Comparison of ENCODE assay signal across 17 cellular contexts in genomic region chr9:97987490-97987889, GRCh38. TPM values are rescaled to one million over a fixed set of nuclear protein-coding genes. Genes with fewer than 3 reads are reported as not detected.
DNase-seq lines count a peak whose midpoint lies in the region; ATAC-seq and TF ChIP-seq lines count a peak whose summit lies in the region.
"Had no signal": no experiment of that assay in that cellular context is flagged by ENCODE, and none has a peak within 500 bp of the region (broad histone marks: within the 10 kb centered on the region; RNA-seq: fewer than 3 reads in every experiment).

No MANE protein-coding gene starts in this region.

- no peak for DNase-seq in activated CD4-positive, alpha-beta memory T cell treated with anti-CD3 and anti-CD28 coated beads for 36 hours
- DNase-seq in activated CD4-positive, alpha-beta memory T cell treated with anti-CD3 and anti-CD28 coated beads, Interleukin-2, amount 10 ng/mL, durations not matched to agents 7 days and 5 days: no peak
- DNase-seq in GM23248 (no peak), neural crest cell (ENCODE audit: low read depth, low spot score) (no peak), NCI-H1048 (lab: John Stamatoyannopoulos, UW) (no peak)
- no peak for DNase-seq in T-helper 2 cell treated with Interferon-gamma antibody and Interleukin-4, amounts not matched to agents 5 μg/mL and 100 μg/mL, for 36 hours (ENCODE audit: low spot score)
- DNase-seq in activated T-helper 2 cell treated with anti-CD3 and anti-CD28 coated beads, Interferon-gamma antibody, Interleukin-2, Interleukin-4, amounts not matched to agents 10 μg/mL and 5 μg/mL and 100 μg/mL, durations not matched to agents 14 hours and 24 hours and 36 hours (ENCODE audit: low spot score): no peak
- DNase-seq: foreskin fibroblast; NCI-H187 treated with DMSO at 0.1 percent for 48 hours; NCI-H526 treated with DMSO at 0.1 percent for 48 hours; right cardiac atrium; stimulated activated CD4-positive, alpha-beta T cell treated with anti-CD3 and anti-CD28 coated beads, Interleukin-4, amount 100 ng/mL, for 24 hours; uterus had no signal

- intact Hi-C loops in activated CD4-positive, alpha-beta memory T cell treated with anti-CD3 and anti-CD28 coated beads for 36 hours (cut with micrococcal nuclease): loop anchor here (5.0 kb wide), 2 partner anchors 80 to 290 kb away; partner anchors contain the start of gene XPA
- intact Hi-C loops in activated T-helper 2 cell treated with anti-CD3 and anti-CD28 coated beads, Interferon-gamma antibody, Interleukin-2, Interleukin-4, amounts not matched to agents 10 μg/mL and 5 μg/mL and 100 μg/mL, durations not matched to agents 14 hours and 24 hours and 36 hours (cut with micrococcal nuclease): loop anchor here (5.0 kb wide), 1 partner anchor 60 kb away; no protein-coding TSS in a partner anchor

- peaks cover 62% of the 10 kb centered on the region for H3K4me1 Mint-ChIP-seq in activated CD4-positive, alpha-beta memory T cell treated with anti-CD3 and anti-CD28 coated beads for 36 hours (ENCODE audit: low read depth)
- peaks cover 69% of the 10 kb centered on the region for H3K4me1 Mint-ChIP-seq in activated CD4-positive, alpha-beta memory T cell treated with anti-CD3 and anti-CD28 coated beads, Interleukin-2, amount 10 ng/mL, durations not matched to agents 7 days and 5 days
- peaks cover 52% of the 10 kb centered on the region for H3K4me1 Mint-ChIP-seq in T-helper 2 cell treated with Interferon-gamma antibody and Interleukin-4, amounts not matched to agents 5 μg/mL and 100 μg/mL, for 36 hours (ENCODE audit: low read depth)
- H3K4me1 Mint-ChIP-seq in neural crest cell: peaks cover 37% of the 10 kb centered on the region
- peaks cover 55% of the 10 kb centered on the region for H3K4me1 Mint-ChIP-seq in activated T-helper 2 cell treated with anti-CD3 and anti-CD28 coated beads, Interferon-gamma antibody, Interleukin-2, Interleukin-4, amounts not matched to agents 10 μg/mL and 5 μg/mL and 100 μg/mL, durations not matched to agents 14 hours and 24 hours and 36 hours (ENCODE audit: low read depth)

- no peaks in the 10 kb centered on the region for H3K9me3 ChIP-seq in GM23248 (ENCODE audit: low read depth)
- H3K9me3 ChIP-seq: uterus had no signal

- no peak overlapping the region for H3K9ac ChIP-seq in GM23248

- H3K4me1 ChIP-seq in GM23248 (ENCODE audit: insufficient read depth): peaks cover 34% of the 10 kb centered on the region

- peaks cover 79% of the 10 kb centered on the region for H3K79me2 ChIP-seq in GM23248 (ENCODE audit: insufficient read depth)

- H3K36me3 Mint-ChIP-seq in activated CD4-positive, alpha-beta memory T cell treated with anti-CD3 and anti-CD28 coated beads for 36 hours: peaks cover 3% of the 10 kb centered on the region
- H3K36me3 Mint-ChIP-seq in activated CD4-positive, alpha-beta memory T cell treated with anti-CD3 and anti-CD28 coated beads, Interleukin-2, amount 10 ng/mL, durations not matched to agents 7 days and 5 days (ENCODE audit: low read depth): peaks cover 16% of the 10 kb centered on the region
- peaks cover 6% of the 10 kb centered on the region for H3K36me3 Mint-ChIP-seq in T-helper 2 cell treated with Interferon-gamma antibody and Interleukin-4, amounts not matched to agents 5 μg/mL and 100 μg/mL, for 36 hours (ENCODE audit: low read depth)
- H3K36me3 Mint-ChIP-seq in neural crest cell (ENCODE audit: low read depth): no peaks in the 10 kb centered on the region
- peaks cover 29% of the 10 kb centered on the region for H3K36me3 Mint-ChIP-seq in activated T-helper 2 cell treated with anti-CD3 and anti-CD28 coated beads, Interferon-gamma antibody, Interleukin-2, Interleukin-4, amounts not matched to agents 10 μg/mL and 5 μg/mL and 100 μg/mL, durations not matched to agents 14 hours and 24 hours and 36 hours (ENCODE audit: low read depth)

- 91 to 95% methylated on average over 5 of the region's 5 CpGs for WGBS in GM23248 (ENCODE audit: low coverage in 1 of 2, low lambda C conversion rate in 2 of 2, missing lambda C conversion rate in 2 of 2), 2 experiments

- no peaks in the 10 kb centered on the region for H3K36me3 ChIP-seq in GM23248 (ENCODE audit: low read depth)
- H3K36me3 ChIP-seq: uterus had no signal

- H3K9me3 Mint-ChIP-seq in activated CD4-positive, alpha-beta memory T cell treated with anti-CD3 and anti-CD28 coated beads for 36 hours: no peaks in the 10 kb centered on the region
- H3K9me3 Mint-ChIP-seq in activated CD4-positive, alpha-beta memory T cell treated with anti-CD3 and anti-CD28 coated beads, Interleukin-2, amount 10 ng/mL, durations not matched to agents 7 days and 5 days: no peaks in the 10 kb centered on the region
- no peaks in the 10 kb centered on the region for H3K9me3 Mint-ChIP-seq in T-helper 2 cell treated with Interferon-gamma antibody and Interleukin-4, amounts not matched to agents 5 μg/mL and 100 μg/mL, for 36 hours
- no peaks in the 10 kb centered on the region for H3K9me3 Mint-ChIP-seq in neural crest cell
- no peaks in the 10 kb centered on the region for H3K9me3 Mint-ChIP-seq in activated T-helper 2 cell treated with anti-CD3 and anti-CD28 coated beads, Interferon-gamma antibody, Interleukin-2, Interleukin-4, amounts not matched to agents 10 μg/mL and 5 μg/mL and 100 μg/mL, durations not matched to agents 14 hours and 24 hours and 36 hours

- H3K4me3 ChIP-seq in GM23248: no peak overlapping the region
- H3K4me3 ChIP-seq: lung, uterus had no signal

- peaks cover 16% of the 10 kb centered on the region; the same call in 1 of the 2 replicates for H4K20me1 ChIP-seq in GM23248 (ENCODE audit: insufficient read depth)

- no peak for TF ChIP-seq CTCF in neural crest cell (conservative IDR thresholded peaks at IDR 0.05)

- no peak for ATAC-seq in HG03460 (IDR thresholded peaks at IDR 0.05; ENCODE audit: unreplicated experiment)
- ATAC-seq: HCT116, right cardiac atrium had no signal

- peaks cover 32% of the 10 kb centered on the region for H3F3A ChIP-seq in GM23248 (ENCODE audit: insufficient read depth)

- peak overlapping the region; percentile 20 for H3K27ac Mint-ChIP-seq in activated CD4-positive, alpha-beta memory T cell treated with anti-CD3 and anti-CD28 coated beads for 36 hours
- no peak overlapping the region for H3K27ac Mint-ChIP-seq in activated CD4-positive, alpha-beta memory T cell treated with anti-CD3 and anti-CD28 coated beads, Interleukin-2, amount 10 ng/mL, durations not matched to agents 7 days and 5 days
- H3K27ac Mint-ChIP-seq in T-helper 2 cell treated with Interferon-gamma antibody and Interleukin-4, amounts not matched to agents 5 μg/mL and 100 μg/mL, for 36 hours: peak overlapping the region; percentile 2
- H3K27ac Mint-ChIP-seq in neural crest cell (ENCODE audit: unreplicated experiment): no peak overlapping the region
- no peak overlapping the region for H3K27ac Mint-ChIP-seq in activated T-helper 2 cell treated with anti-CD3 and anti-CD28 coated beads, Interferon-gamma antibody, Interleukin-2, Interleukin-4, amounts not matched to agents 10 μg/mL and 5 μg/mL and 100 μg/mL, durations not matched to agents 14 hours and 24 hours and 36 hours

- CTCF ChIA-PET in activated CD4-positive, alpha-beta memory T cell treated with anti-CD3 and anti-CD28 coated beads for 36 hours (lab: Charles Lee): interaction anchor here (0.6 to 3.2 kb wide), 6 partner anchors 16 to 87 kb away, joined by 3 to 32 read pairs (median 4); partner anchors contain the start of gene TRMO
- CTCF ChIA-PET in activated CD4-positive, alpha-beta memory T cell treated with anti-CD3 and anti-CD28 coated beads, Interleukin-2, amount 10 ng/mL, durations not matched to agents 7 days and 5 days (lab: Charles Lee): interaction anchor here (1.1 to 8.6 kb wide), 4 partner anchors 8 to 65 kb away, joined by 3 to 88 read pairs (median 4); partner anchors contain the start of gene TRMO

- no peak overlapping the region for H2AFZ ChIP-seq in GM23248

- no peak overlapping the region for H3K4me3 Mint-ChIP-seq in activated CD4-positive, alpha-beta memory T cell treated with anti-CD3 and anti-CD28 coated beads for 36 hours
- no peak overlapping the region for H3K4me3 Mint-ChIP-seq in activated CD4-positive, alpha-beta memory T cell treated with anti-CD3 and anti-CD28 coated beads, Interleukin-2, amount 10 ng/mL, durations not matched to agents 7 days and 5 days
- H3K4me3 Mint-ChIP-seq in T-helper 2 cell treated with Interferon-gamma antibody and Interleukin-4, amounts not matched to agents 5 μg/mL and 100 μg/mL, for 36 hours: peak overlapping the region; percentile 37
- peak overlapping the region; percentile 58 for H3K4me3 Mint-ChIP-seq in neural crest cell
- no peak overlapping the region for H3K4me3 Mint-ChIP-seq in activated T-helper 2 cell treated with anti-CD3 and anti-CD28 coated beads, Interferon-gamma antibody, Interleukin-2, Interleukin-4, amounts not matched to agents 10 μg/mL and 5 μg/mL and 100 μg/mL, durations not matched to agents 14 hours and 24 hours and 36 hours (ENCODE audit: low read depth)

- peak overlapping the region; percentile 7 for H3K4me2 ChIP-seq in GM23248 (ENCODE audit: unreplicated experiment)

- no peaks in the 10 kb centered on the region for H3K27me3 ChIP-seq in GM23248 (replicated peaks; ENCODE audit: insufficient read depth)
- H3K27me3 ChIP-seq: uterus had no signal

- no peak overlapping the region for H3K27ac ChIP-seq in GM23248
- H3K27ac ChIP-seq: uterus had no signal

- POLR2A ChIA-PET in activated CD4-positive, alpha-beta memory T cell treated with anti-CD3 and anti-CD28 coated beads for 36 hours (lab: Charles Lee): interaction anchor here (2.0 kb wide), 1 partner anchor 8 kb away, joined by 5 read pairs; no protein-coding TSS in a partner anchor
- POLR2A ChIA-PET in activated CD4-positive, alpha-beta memory T cell treated with anti-CD3 and anti-CD28 coated beads, Interleukin-2, amount 10 ng/mL, durations not matched to agents 7 days and 5 days (lab: Charles Lee): interaction anchor here (1.0 to 13.8 kb wide), 9 partner anchors 14 to 269 kb away, joined by 3 to 180 read pairs (median 4); partner anchors contain the start of genes NANS, TBC1D2 and TRMO

- in situ Hi-C loops in GM23248 (cut with MboI): no loop called here

- H3K27me3 Mint-ChIP-seq in activated CD4-positive, alpha-beta memory T cell treated with anti-CD3 and anti-CD28 coated beads for 36 hours: no peaks in the 10 kb centered on the region
- H3K27me3 Mint-ChIP-seq in activated CD4-positive, alpha-beta memory T cell treated with anti-CD3 and anti-CD28 coated beads, Interleukin-2, amount 10 ng/mL, durations not matched to agents 7 days and 5 days: no peaks in the 10 kb centered on the region
- H3K27me3 Mint-ChIP-seq in T-helper 2 cell treated with Interferon-gamma antibody and Interleukin-4, amounts not matched to agents 5 μg/mL and 100 μg/mL, for 36 hours (ENCODE audit: low read depth): no peaks in the 10 kb centered on the region
- H3K27me3 Mint-ChIP-seq in neural crest cell (ENCODE audit: low read depth): peaks cover 8% of the 10 kb centered on the region
- H3K27me3 Mint-ChIP-seq in activated T-helper 2 cell treated with anti-CD3 and anti-CD28 coated beads, Interferon-gamma antibody, Interleukin-2, Interleukin-4, amounts not matched to agents 10 μg/mL and 5 μg/mL and 100 μg/mL, durations not matched to agents 14 hours and 24 hours and 36 hours (ENCODE audit: low read depth): no peaks in the 10 kb centered on the region

- H3K9me2 ChIP-seq in GM23248 (ENCODE audit: insufficient read depth): no peaks in the 10 kb centered on the region

RNA-seq across cellular contexts. Expression of gene ANP32B, which starts 4.3 kb away (rescaled TPM):
- total RNA-seq in activated CD4-positive, alpha-beta memory T cell treated with anti-CD3 and anti-CD28 coated beads for 36 hours: 100 to 1,000 TPM; 352 to 358 TPM
- 100 to 1,000 TPM; 317 to 335 TPM for total RNA-seq in activated CD4-positive, alpha-beta memory T cell treated with anti-CD3 and anti-CD28 coated beads, Interleukin-2, amount 10 ng/mL, durations not matched to agents 7 days and 5 days
- total RNA-seq in GM23248 (2014; rRNA removed; shearing (Covaris generic)): 11.2 and 35.3 TPM in 2 replicates
- 137 and 138 TPM in 2 replicates for polyA plus RNA-seq in GM23248 (2016; fragmentation: Nextera tagmentation; extraction: Ambion mirVana)
- total RNA-seq in neural crest cell: 220 and 235 TPM in 2 replicates
- 307 and 323 TPM in 2 replicates for total RNA-seq in activated T-helper 2 cell treated with anti-CD3 and anti-CD28 coated beads, Interferon-gamma antibody, Interleukin-2, Interleukin-4, amounts not matched to agents 10 μg/mL and 5 μg/mL and 100 μg/mL, durations not matched to agents 14 hours and 24 hours and 36 hours

RNA-seq across cellular contexts. Expression of gene HEMGN, which starts 49.5 kb away (rescaled TPM):
- under 1 TPM; 0.69 to 0.99 TPM for total RNA-seq in activated CD4-positive, alpha-beta memory T cell treated with anti-CD3 and anti-CD28 coated beads for 36 hours
- total RNA-seq in activated CD4-positive, alpha-beta memory T cell treated with anti-CD3 and anti-CD28 coated beads, Interleukin-2, amount 10 ng/mL, durations not matched to agents 7 days and 5 days: under 1 TPM; 0.53 to 0.83 TPM
- total RNA-seq in GM23248 (2014; rRNA removed; shearing (Covaris generic)): not detected in 2 replicates
- not detected in 2 replicates for polyA plus RNA-seq in GM23248 (2016; fragmentation: Nextera tagmentation; extraction: Ambion mirVana)
- not detected in 2 replicates for total RNA-seq in neural crest cell
- 0.41 and 0.78 TPM in 2 replicates for total RNA-seq in activated T-helper 2 cell treated with anti-CD3 and anti-CD28 coated beads, Interferon-gamma antibody, Interleukin-2, Interleukin-4, amounts not matched to agents 10 μg/mL and 5 μg/mL and 100 μg/mL, durations not matched to agents 14 hours and 24 hours and 36 hours
- total RNA-seq: LHCN-M2, right cardiac atrium had no signal
- polyA plus RNA-seq: right cardiac atrium had no signal

Comparison
In these comparisons a context has a peak if more than half of its experiments do, and no peak if none do; other contexts are left out.
1. H3K27ac Mint-ChIP-seq: peak in activated CD4-positive, alpha-beta memory T cell treated with anti-CD3 and anti-CD28 coated beads for 36 hours (single experiment) and T-helper 2 cell treated with Interferon-gamma antibody and Interleukin-4, amounts not matched to agents 5 μg/mL and 100 μg/mL, for 36 hours (single experiment); none in activated CD4-positive, alpha-beta memory T cell treated with anti-CD3 and anti-CD28 coated beads, Interleukin-2, amount 10 ng/mL, durations not matched to agents 7 days and 5 days (single experiment), neural crest cell (single experiment) and activated T-helper 2 cell treated with anti-CD3 and anti-CD28 coated beads, Interferon-gamma antibody, Interleukin-2, Interleukin-4, amounts not matched to agents 10 μg/mL and 5 μg/mL and 100 μg/mL, durations not matched to agents 14 hours and 24 hours and 36 hours (single experiment).
2. H3K4me3 Mint-ChIP-seq: peak in T-helper 2 cell treated with Interferon-gamma antibody and Interleukin-4, amounts not matched to agents 5 μg/mL and 100 μg/mL, for 36 hours (single experiment) and neural crest cell (single experiment); none in activated CD4-positive, alpha-beta memory T cell treated with anti-CD3 and anti-CD28 coated beads for 36 hours (single experiment), activated CD4-positive, alpha-beta memory T cell treated with anti-CD3 and anti-CD28 coated beads, Interleukin-2, amount 10 ng/mL, durations not matched to agents 7 days and 5 days (single experiment) and activated T-helper 2 cell treated with anti-CD3 and anti-CD28 coated beads, Interferon-gamma antibody, Interleukin-2, Interleukin-4, amounts not matched to agents 10 μg/mL and 5 μg/mL and 100 μg/mL, durations not matched to agents 14 hours and 24 hours and 36 hours (single experiment).